ENCODE assay signal across 2 cellular contexts in genomic region chr5:137016783-137017324, GRCh38.
TF ChIP-seq lines count a peak whose summit lies in the region.

No MANE protein-coding gene starts in this region.

TF ChIP-seq in SK-N-SH treated with all-trans-retinoic acid at 6 μM for 48 hours, 23 proteins besides CTCF, POLR2A, EP300 and RAD21 (continued from another document):
- no peak for TF ChIP-seq PPARA (CRISPR knock-in tag; IDR thresholded peaks at IDR 0.05; ENCODE audit: borderline replicate concordance)
- TF ChIP-seq ESRRG (CRISPR knock-in tag; IDR thresholded peaks at IDR 0.05) = no peak
- TF ChIP-seq ARNTL (CRISPR knock-in tag; IDR thresholded peaks at IDR 0.05; ENCODE audit: borderline replicate concordance, low read depth) = no peak
- no peak for TF ChIP-seq ZC3H10 (CRISPR knock-in tag; IDR thresholded peaks at IDR 0.05)
- TF ChIP-seq ZNF70 (CRISPR knock-in tag; IDR thresholded peaks at IDR 0.05) = no peak
- no peak for TF ChIP-seq TSHZ2 (CRISPR knock-in tag; IDR thresholded peaks at IDR 0.05)
- no peak for TF ChIP-seq POU6F1 (CRISPR knock-in tag; IDR thresholded peaks at IDR 0.05; ENCODE audit: borderline replicate concordance, low read depth)
- no peak for TF ChIP-seq CSRNP3 (CRISPR knock-in tag; IDR thresholded peaks at IDR 0.05)
- no peak for TF ChIP-seq TOX (CRISPR knock-in tag; IDR thresholded peaks at IDR 0.05; ENCODE audit: borderline replicate concordance)
TF ChIP-seq in SK-N-SH treated with all-trans-retinoic acid at 6 μM for 48 hours: peak in this region for 0.

TF ChIP-seq in H1, 55 proteins besides CTCF, POLR2A, EP300 and RAD21 (continued from another document):
- TF ChIP-seq JUN (IDR thresholded peaks at IDR 0.05; ENCODE audit: low read depth, low read length) = no peak
- no peak for TF ChIP-seq EZH2 (IDR thresholded peaks at IDR 0.05; ENCODE audit: low read depth, low read length, severe bottlenecking)
- TF ChIP-seq ATF2 (IDR thresholded peaks at IDR 0.05; ENCODE audit: low read length) = no peak
- TF ChIP-seq SRF (IDR thresholded peaks at IDR 0.05; ENCODE audit: low read depth, low read length) = no peak
- no peak for TF ChIP-seq BCL11A (IDR thresholded peaks at IDR 0.05; ENCODE audit: low read depth in 2 of 2, low read length in 2 of 2)
- no peak for TF ChIP-seq CBX5 (IDR thresholded peaks at IDR 0.05; ENCODE audit: low read depth, low read length)
- TF ChIP-seq JUND (IDR thresholded peaks at IDR 0.05; ENCODE audit: low read length) = no peak
- TF ChIP-seq RNF2 (IDR thresholded peaks at IDR 0.05; ENCODE audit: borderline replicate concordance, low read depth, low read length, missing control alignments, poor library complexity, severe bottlenecking) = no peak
- no peak for TF ChIP-seq ZNF274 (IDR thresholded peaks at IDR 0.05; ENCODE audit: borderline replicate concordance, extremely low read depth, low read length)
- no peak for TF ChIP-seq POLR2AphosphoS5 (IDR thresholded peaks at IDR 0.05; ENCODE audit: low read depth, low read length)
- peak; percentile 71; the same call in 1 of the 2 replicates for TF ChIP-seq MAX (IDR thresholded peaks at IDR 0.05)
